Comparison of ENCODE assay signal across 18 cellular contexts in genomic region chr10:19947656-19948055, GRCh38.
A peak's percentile ranks its signal among the peaks of the same experiment; 100 is the strongest.
DNase-seq lines count a peak whose midpoint lies in the region; ATAC-seq and TF ChIP-seq lines count a peak whose summit lies in the region.
"Had no signal": no experiment of that assay in that cellular context is flagged by ENCODE, and none has a peak within 500 bp of the region (broad histone marks: within the 10 kb centered on the region; RNA-seq: fewer than 3 reads in every experiment).

No MANE protein-coding gene starts in this region.

- H3K27me3 Mint-ChIP-seq in endothelial cell (ENCODE audit: unreplicated experiment): peaks cover 2% of the 10 kb centered on the region
- H3K27me3 Mint-ChIP-seq: activated CD4-positive, alpha-beta T cell treated with anti-CD3 and anti-CD28 coated beads, Interleukin-2, amount 10 ng/mL, durations not matched to agents 7 days and 5 days; CD4-positive, alpha-beta T cell had no signal

- H3K27me3 ChIP-seq in heart right ventricle: no peaks in the 10 kb centered on the region
- H3K27me3 ChIP-seq: hepatocyte had no signal

- DNase-seq in heart right ventricle (no peak), left ventricle myocardium superior (no peak), 8988T (no peak), endothelial cell (ENCODE audit: low spot score) (no peak)
- DNase-seq in activated naive CD4-positive, alpha-beta T cell treated with Interleukin-2 at 50 U/mL for 16 hours: no peak
- no peak for DNase-seq in activated CD4-positive, alpha-beta T cell treated with anti-CD3 and anti-CD28 coated beads for 1 hour
- DNase-seq: activated CD4-positive, alpha-beta T cell treated with anti-CD3 and anti-CD28 coated beads, Interleukin-2, amount 10 ng/mL, durations not matched to agents 7 days and 5 days; activated naive CD4-positive, alpha-beta T cell treated with anti-CD3 and anti-CD28 coated beads, Interleukin-2, amount 50 U/mL, for 16 hours; activated T-cell treated with anti-CD3 and anti-CD28 coated beads for 4 hours; CD4-positive, alpha-beta T cell; NCI-H1436; occipital lobe; SIG-M5; stimulated activated CD4-positive, alpha-beta T cell treated with anti-CD3 and anti-CD28 coated beads, Interleukin-4, amount 100 ng/mL, for 24 hours had no signal

- H3K4me3 ChIP-seq in heart right ventricle: no peak overlapping the region
- H3K4me3 ChIP-seq: A549, hepatocyte had no signal

- H3K4me3 Mint-ChIP-seq in endothelial cell (ENCODE audit: unreplicated experiment): no peak overlapping the region
- H3K4me3 Mint-ChIP-seq: activated CD4-positive, alpha-beta T cell treated with anti-CD3 and anti-CD28 coated beads, Interleukin-2, amount 10 ng/mL, durations not matched to agents 7 days and 5 days; CD4-positive, alpha-beta T cell had no signal

- H3K9me3 ChIP-seq in heart right ventricle: peaks cover 0 to 8% (median 0%) of the 10 kb centered on the region in 11 donors
- H3K9me3 ChIP-seq: A549 had no signal

- TF ChIP-seq CTCF in heart right ventricle (IDR thresholded peaks at IDR 0.05) (no peak), endothelial cell (IDR thresholded peaks at IDR 0.05; ENCODE audit: unreplicated experiment) (no peak)

- no peaks in the 10 kb centered on the region for H3K9me3 Mint-ChIP-seq in endothelial cell (ENCODE audit: unreplicated experiment)
- H3K9me3 Mint-ChIP-seq: activated CD4-positive, alpha-beta T cell treated with anti-CD3 and anti-CD28 coated beads, Interleukin-2, amount 10 ng/mL, durations not matched to agents 7 days and 5 days had no signal

- intact Hi-C loops in heart right ventricle (cut with DNase I) (loop anchor here in 3 of 10 donors (5.0 to 10.0 kb wide), 4 partner anchors 55 to 130 kb away; partner anchors contain the start of gene PLXDC2 (in 1 of the 3)), left ventricle myocardium superior (cut with micrococcal nuclease) (no loop called here)

- ATAC-seq in heart right ventricle: no peak
- no peak for ATAC-seq in left ventricle myocardium superior
- ATAC-seq in HG02610 (IDR thresholded peaks at IDR 0.05; ENCODE audit: unreplicated experiment): peak; percentile 61
- peak; percentile 74 for ATAC-seq in HG03378 (IDR thresholded peaks at IDR 0.05; ENCODE audit: unreplicated experiment)
- ATAC-seq: A549 had no signal

- H3K4me1 Mint-ChIP-seq in endothelial cell (ENCODE audit: unreplicated experiment): peaks cover 20% of the 10 kb centered on the region
- H3K4me1 Mint-ChIP-seq: activated CD4-positive, alpha-beta T cell treated with anti-CD3 and anti-CD28 coated beads, Interleukin-2, amount 10 ng/mL, durations not matched to agents 7 days and 5 days had no signal

- WGBS in heart right ventricle, 2 donors: 62 to 64% methylated on average over 2 of the region's 2 CpGs

- peaks cover 5% of the 10 kb centered on the region for H3K36me3 Mint-ChIP-seq in endothelial cell (ENCODE audit: low read depth, unreplicated experiment)

- no peak overlapping the region for H3K27ac Mint-ChIP-seq in endothelial cell (ENCODE audit: unreplicated experiment)
- H3K27ac Mint-ChIP-seq: activated CD4-positive, alpha-beta T cell treated with anti-CD3 and anti-CD28 coated beads, Interleukin-2, amount 10 ng/mL, durations not matched to agents 7 days and 5 days; CD4-positive, alpha-beta T cell had no signal

- H3K4me1 ChIP-seq in heart right ventricle: peaks cover 17 to 60% (median 45%) of the 10 kb centered on the region in 9 donors
- H3K4me1 ChIP-seq: A549 had no signal

- peak overlapping the region in 9 of 10 donors; percentile 5 to 72 (median 38) for H3K27ac ChIP-seq in heart right ventricle
- H3K27ac ChIP-seq: A549, hepatocyte had no signal

- no peaks in the 10 kb centered on the region for H3K36me3 ChIP-seq in heart right ventricle

Comparison
In these comparisons a context has a peak if more than half of its experiments do, and no peak if none do; other contexts are left out.
1. ATAC-seq: peak in HG02610 (single experiment) and HG03378 (single experiment); none in heart right ventricle (0 of 8) and left ventricle myocardium superior (single experiment).